17 cellular contexts compared by ENCODE assay signal in the genomic region with DNA sequence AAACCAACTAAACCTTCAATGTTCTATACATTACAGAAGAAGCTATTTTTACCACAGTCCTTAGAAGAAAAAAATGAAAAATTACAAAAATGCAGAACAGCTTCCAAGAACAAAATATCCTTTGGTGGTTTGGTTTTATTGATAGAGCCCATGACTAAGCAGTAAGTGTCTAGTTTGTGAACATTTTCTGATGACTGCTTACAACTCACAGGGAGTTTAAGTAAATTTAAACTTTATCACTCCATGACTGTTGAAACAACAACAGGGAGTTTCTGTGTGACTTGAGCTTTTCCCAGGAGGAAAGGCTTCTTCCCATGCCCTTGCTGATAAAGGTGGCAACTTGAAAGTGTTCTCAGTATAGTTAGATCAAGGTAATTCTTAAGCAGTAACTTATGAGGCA. TPM values are rescaled to one million over a fixed set of nuclear protein-coding genes. Genes with fewer than 3 reads are reported as not detected.
DNase-seq lines count a peak whose midpoint lies in the region; ATAC-seq and TF ChIP-seq lines count a peak whose summit lies in the region.
"Had no signal": no experiment of that assay in that cellular context is flagged by ENCODE, and none has a peak within 500 bp of the region (broad histone marks: within the 10 kb centered on the region; RNA-seq: fewer than 3 reads in every experiment).

No MANE protein-coding gene starts in this region.

- DNase-seq in AG04449 (ENCODE audit: low read depth, low spot score) (peak; percentile 82), HT1080 (ENCODE audit: low read depth) (peak; percentile 66), brain microvascular endothelial cell (peak; percentile 75), iris pigment epithelial cell (ENCODE audit: low read depth) (peak; percentile 92), HT-29 (ENCODE audit: low spot score) (no peak), NCI-H146 treated with DMSO at 0.1 percent for 48 hours (lab: John Stamatoyannopoulos, UW; ENCODE audit: unreplicated experiment) (no peak), NCI-H526 treated with DMSO at 0.1 percent for 48 hours (lab: John Stamatoyannopoulos, UW) (no peak)
- DNase-seq: activated CD4-positive, CD25-positive, alpha-beta regulatory T cell; amygdala; DMS53; endodermal cell; NCI-H69; stimulated activated CD4-positive, alpha-beta T cell treated with anti-CD3 and anti-CD28 coated beads, Interleukin-1b, Interleukin-23, amount 100 ng/mL, for 48 hours had no signal

- CTCF ChIA-PET in AG04449 (lab: Yijun Ruan, JAX) = interaction anchor here (0.8 to 3.2 kb wide), 4 partner anchors 12 to 316 kb away, joined by 3 to 8 read pairs (median 4); no protein-coding TSS in a partner anchor

- POLR2A ChIA-PET in AG04449 (lab: Yijun Ruan, JAX) = interaction anchor here (0.9 kb wide), 1 partner anchor 131 kb away, joined by 3 read pairs; no protein-coding TSS in a partner anchor

- H3K27ac ChIP-seq in brain microvascular endothelial cell = peak overlapping the region; percentile 86
- H3K27ac ChIP-seq: SK-N-MC had no signal

- TF ChIP-seq CTCF in AG04449 (IDR thresholded peaks at IDR 0.05; ENCODE audit: insufficient read depth, low read length, missing control alignments) (no peak), brain microvascular endothelial cell (IDR thresholded peaks at IDR 0.05; ENCODE audit: low read depth, low read length, missing control alignments) (no peak)

- H3K36me3 ChIP-seq in brain microvascular endothelial cell (replicated peaks) = no peaks in the 10 kb centered on the region

- in situ Hi-C loops in brain microvascular endothelial cell (cut with HindIII; ENCODE audit: low pct_ligation_motif_present, low sequenced_read_pairs) = no loop called here

- no peak for ATAC-seq in GM21576 (IDR thresholded peaks at IDR 0.05; ENCODE audit: unreplicated experiment)
- ATAC-seq: HCT116 had no signal

- no peaks in the 10 kb centered on the region for H3K27me3 ChIP-seq in brain microvascular endothelial cell (replicated peaks)

- H3K4me3 ChIP-seq in AG04449 (ENCODE audit: low read depth, low read length) = no peak overlapping the region
- H3K4me3 ChIP-seq in brain microvascular endothelial cell (ENCODE audit: low read depth, low read length) = no peak overlapping the region
- H3K4me3 ChIP-seq: SK-N-MC had no signal

RNA-seq across cellular contexts. Expression of a gene that starts 2.9 kb away (rescaled TPM):
- not detected in 2 replicates for total RNA-seq in HT1080 (2014; rRNA removed; shearing (Covaris generic))
- not detected in 2 replicates for polyA plus RNA-seq in HT1080 (2015; cell fraction: cytosol; rRNA removed)
- not detected in 2 replicates for polyA plus RNA-seq in HT1080 (2015; cell fraction: nucleus; rRNA removed)
- total RNA-seq in HT-29 (2014; rRNA removed; shearing (Covaris generic)) = 0.37 and 1.1 TPM in 2 replicates
- total RNA-seq: ureter had no signal

RNA-seq across cellular contexts. Expression of a gene that starts 9.1 kb away (rescaled TPM):
- total RNA-seq in HT1080 (2014; rRNA removed; shearing (Covaris generic)) = not detected in 2 replicates
- 0.24 TPM in 1 of 2 replicates, not detected in the other for polyA plus RNA-seq in HT1080 (2015; cell fraction: cytosol; rRNA removed)
- polyA plus RNA-seq in HT1080 (2015; cell fraction: nucleus; rRNA removed) = not detected in 2 replicates
- total RNA-seq in HT-29 (2014; rRNA removed; shearing (Covaris generic)) = not detected in 2 replicates
- total RNA-seq: endodermal cell, ureter had no signal

RNA-seq across cellular contexts. Expression of a gene that starts 19.6 kb away (rescaled TPM):
- 0.10 TPM in 1 of 2 replicates, not detected in the other for total RNA-seq in HT1080 (2014; rRNA removed; shearing (Covaris generic))
- polyA plus RNA-seq in HT1080 (2015; cell fraction: cytosol; rRNA removed) = 0.03 TPM in 1 of 2 replicates, not detected in the other
- not detected in 2 replicates for polyA plus RNA-seq in HT1080 (2015; cell fraction: nucleus; rRNA removed)
- not detected in 2 replicates for total RNA-seq in HT-29 (2014; rRNA removed; shearing (Covaris generic))
- total RNA-seq: ureter had no signal

RNA-seq across cellular contexts. Expression of a gene that starts 59.6 kb away (rescaled TPM):
- 3.8 and 5.5 TPM in 2 replicates for total RNA-seq in HT1080 (2014; rRNA removed; shearing (Covaris generic))
- 5.9 and 6.7 TPM in 2 replicates for polyA plus RNA-seq in HT1080 (2015; cell fraction: cytosol; rRNA removed)
- 8.1 and 13.5 TPM in 2 replicates for polyA plus RNA-seq in HT1080 (2015; cell fraction: nucleus; rRNA removed)
- 1.1 and 1.5 TPM in 2 replicates for total RNA-seq in HT-29 (2014; rRNA removed; shearing (Covaris generic))
- total RNA-seq: ureter had no signal

Comparison
In these comparisons a context has a peak if more than half of its experiments do, and no peak if none do; other contexts are left out.
1. DNase-seq: peak in AG04449 (single experiment), HT1080 (single experiment), brain microvascular endothelial cell (single experiment) and iris pigment epithelial cell (single experiment); none in HT-29 (single experiment), NCI-H146 treated with DMSO at 0.1 percent for 48 hours (single experiment) and NCI-H526 treated with DMSO at 0.1 percent for 48 hours (single experiment).